ENCODE assay signal across 25 cellular contexts in genomic region chrX:66684196-66684595, GRCh38.
"Had no signal": no experiment of that assay in that cellular context is flagged by ENCODE, and none has a peak within 500 bp of the region (broad histone marks: within the 10 kb centered on the region; RNA-seq: fewer than 3 reads in every experiment).

No MANE protein-coding gene starts in this region.

- H3K9me3 ChIP-seq: esophagus squamous epithelium, gastroesophageal sphincter, mucosa of descending colon, right atrium auricular region, suprapubic skin, tibial nerve had no signal

- H2AFZ ChIP-seq: hepatocyte had no signal

- H3K4me1 ChIP-seq: esophagus squamous epithelium, gastroesophageal sphincter, right atrium auricular region, stomach, suprapubic skin, tibial nerve had no signal

- DNase-seq: activated CD4-positive, alpha-beta memory T cell treated with anti-CD3 and anti-CD28 coated beads, Interleukin-2, amount 10 ng/mL, durations not matched to agents 7 days and 5 days; activated CD4-positive, alpha-beta T cell treated with anti-CD3 and anti-CD28 coated beads for 1 hour; activated CD4-positive, alpha-beta T cell treated with anti-CD3 and anti-CD28 coated beads, Interleukin-2, amount 10 ng/mL, durations not matched to agents 7 days and 5 days; activated CD8-positive, alpha-beta memory T cell treated with anti-CD3 and anti-CD28 coated beads, Interleukin-2, amount 50 U/mL, for 48 hours; activated gamma-delta T cell; activated naive CD4-positive, alpha-beta T cell treated with anti-CD3 and anti-CD28 coated beads, Interleukin-2, amount 10 ng/mL, durations not matched to agents 7 days and 5 days; activated naive CD8-positive, alpha-beta T cell treated with anti-CD3 and anti-CD28 coated beads, Interleukin-2, amount 10 ng/mL, durations not matched to agents 7 days and 5 days; activated T-cell treated with anti-CD3 and anti-CD28 coated beads, Interleukin-2, amount 50 U/mL, for 24 hours; amniotic stem cell; effector CD8-positive, alpha-beta T cell; esophagus squamous epithelium; islet precursor cell; left ventricle myocardium superior; mucosa of descending colon; stimulated activated CD4-positive, alpha-beta T cell treated with anti-CD3 and anti-CD28 coated beads, Interleukin-15, amount 100 ng/mL, for 24 hours; stimulated activated CD4-positive, alpha-beta T cell treated with anti-CD3 and anti-CD28 coated beads, Interleukin-2, amount 100 ng/mL, for 24 hours; stimulated activated naive B cell treated with anti-CD40 and anti-IgM and Interleukin-4, amounts not matched to agents 10 μg/mL and 1 μg/mL and 100 μg/mL, for 72 hours; stomach; T-helper 2 cell had no signal

- H3K79me2 ChIP-seq: hepatocyte had no signal

- H3K4me2 ChIP-seq: hepatocyte had no signal

- H3K36me3 ChIP-seq: esophagus squamous epithelium, gastroesophageal sphincter, right atrium auricular region, stomach, suprapubic skin, tibial nerve had no signal

- H3K27ac ChIP-seq: epithelial cell of prostate, esophagus squamous epithelium, gastroesophageal sphincter, hepatocyte, right atrium auricular region, stomach, suprapubic skin, tibial nerve had no signal

- H3K4me3 ChIP-seq: esophagus squamous epithelium, gastroesophageal sphincter, hepatocyte, mucosa of descending colon, right atrium auricular region, stomach, suprapubic skin, tibial nerve had no signal

- H3K27me3 ChIP-seq: esophagus squamous epithelium, gastroesophageal sphincter, hepatocyte, right atrium auricular region, stomach, suprapubic skin, tibial nerve had no signal
